In genomic region chr18:34661464-34662087, GRCh38 we compare ENCODE assay signal across 8 cellular contexts. TPM values are rescaled to one million over a fixed set of nuclear protein-coding genes. Genes with fewer than 3 reads are reported as not detected.
DNase-seq lines count a peak whose midpoint lies in the region; ATAC-seq, FAIRE-seq and TF ChIP-seq lines count a peak whose summit lies in the region.

No MANE protein-coding gene starts in this region.

- FAIRE-seq in G401.6 (lab: Jason Lieb, UNC) (peak; percentile 96), HTR-8/SVneo (lab: Jason Lieb, UNC) (no peak)

- no peak overlapping the region for H3K27ac ChIP-seq in PC-3 (ENCODE audit: low read length)
- H3K27ac ChIP-seq in naive thymus-derived CD4-positive, alpha-beta T cell (ENCODE audit: low read depth, low read length) = no peak overlapping the region

- no peaks in the 10 kb centered on the region for H3K36me3 Mint-ChIP-seq in naive thymus-derived CD4-positive, alpha-beta T cell

- no peaks in the 10 kb centered on the region for H3K9me3 ChIP-seq in PC-3 (ENCODE audit: low read length)
- H3K9me3 ChIP-seq in naive thymus-derived CD4-positive, alpha-beta T cell (ENCODE audit: control insufficient read depth in 2 of 3, low read length in 3 of 3) = no peaks in the 10 kb centered on the region

- H2AFZ ChIP-seq in PC-3 (ENCODE audit: low read length) = no peak overlapping the region

- ATAC-seq in GM21390 (IDR thresholded peaks at IDR 0.05; ENCODE audit: unreplicated experiment) = peak; percentile 94
- peak; percentile 60 for ATAC-seq in PC-3
- peak; percentile 53 for ATAC-seq in naive thymus-derived CD4-positive, alpha-beta T cell
- ATAC-seq in esophagus mucosa = no peak

- H3K27me3 Mint-ChIP-seq in naive thymus-derived CD4-positive, alpha-beta T cell = peaks cover 13 to 22% (median 21%) of the 10 kb centered on the region in 5 donors

- no peaks in the 10 kb centered on the region for H3K9me3 Mint-ChIP-seq in naive thymus-derived CD4-positive, alpha-beta T cell

- H3K4me3 Mint-ChIP-seq in naive thymus-derived CD4-positive, alpha-beta T cell = no peak overlapping the region

- H3F3A ChIP-seq in PC-3 (ENCODE audit: low read length, unreplicated experiment) = no peaks in the 10 kb centered on the region

- BruUV-seq in PC-3 (replicated peaks; lab: Mats Ljungman, UMichigan) = no TSS peak

- no peak overlapping the region for H3K27ac Mint-ChIP-seq in naive thymus-derived CD4-positive, alpha-beta T cell

- H3K79me2 ChIP-seq in PC-3 (ENCODE audit: low read length) = no peaks in the 10 kb centered on the region

- H3K4me1 Mint-ChIP-seq in naive thymus-derived CD4-positive, alpha-beta T cell = no peaks in the 10 kb centered on the region

- CTCF ChIA-PET in PC-3 (lab: Charles Lee) = interaction anchor here (0.6 to 1.3 kb wide), 7 partner anchors 11 to 539 kb away, joined by 3 to 7 read pairs (median 4); no protein-coding TSS in a partner anchor
- CTCF ChIA-PET in naive thymus-derived CD4-positive, alpha-beta T cell (lab: Charles Lee) = interaction anchor here (0.8 kb wide), 1 partner anchor 41 kb away, joined by 3 read pairs; no protein-coding TSS in a partner anchor

- H3K9me2 ChIP-seq in PC-3 (replicated peaks; ENCODE audit: low read length) = no peaks in the 10 kb centered on the region

- H3K27me3 ChIP-seq in PC-3 (ENCODE audit: low read length) = no peaks in the 10 kb centered on the region
- H3K27me3 ChIP-seq in naive thymus-derived CD4-positive, alpha-beta T cell (ENCODE audit: control insufficient read depth in 2 of 2, insufficient read depth in 2 of 2, low read length in 2 of 2) = no peaks in the 10 kb centered on the region

- no peaks in the 10 kb centered on the region for H3K36me3 ChIP-seq in PC-3 (ENCODE audit: low read depth, low read length)
- H3K36me3 ChIP-seq in naive thymus-derived CD4-positive, alpha-beta T cell (ENCODE audit: control insufficient read depth in 2 of 3, insufficient read depth in 3 of 3, low read length in 3 of 3) = no peaks in the 10 kb centered on the region

- DNase-seq in HTR-8/SVneo (ENCODE audit: insufficient read length, low spot score) (peak; percentile 15), PC-3 (peak; percentile 50), epidermal melanocyte (ENCODE audit: insufficient read length, low spot score) (peak; percentile 70), posterior cingulate gyrus (no peak)
- DNase-seq in naive thymus-derived CD4-positive, alpha-beta T cell = peak in 1 of 9 donors; percentile 9

- peak; percentile 61 for TF ChIP-seq CTCF in PC-3 (conservative IDR thresholded peaks at IDR 0.05; ENCODE audit: low read depth, low read length)

- no peak overlapping the region for H3K4me3 ChIP-seq in PC-3 (ENCODE audit: low read length)
- no peak overlapping the region for H3K4me3 ChIP-seq in naive thymus-derived CD4-positive, alpha-beta T cell (ENCODE audit: low read length)

- intact Hi-C loops in PC-3 (cut with micrococcal nuclease) (loop anchor here (1.0 to 5.0 kb wide), 3 partner anchors 46 to 127 kb away; no protein-coding TSS in a partner anchor), posterior cingulate gyrus (cut with DNase I) (loop anchor here (5.0 kb wide), 1 partner anchor 126 kb away; no protein-coding TSS in a partner anchor)
- intact Hi-C loops in naive thymus-derived CD4-positive, alpha-beta T cell (cut with micrococcal nuclease) = loop anchor here (1.0 kb wide), 1 partner anchor 127 kb away; no protein-coding TSS in a partner anchor

- POLR2A ChIA-PET in PC-3 (lab: Charles Lee; ENCODE audit: unreplicated experiment) = no interaction called here
- POLR2A ChIA-PET in naive thymus-derived CD4-positive, alpha-beta T cell (lab: Charles Lee) = no interaction called here

- H3K4me1 ChIP-seq in PC-3 (ENCODE audit: insufficient read depth, low read length) = peaks cover 11% of the 10 kb centered on the region; the same call in 1 of the 2 replicates
- no peaks in the 10 kb centered on the region for H3K4me1 ChIP-seq in naive thymus-derived CD4-positive, alpha-beta T cell (ENCODE audit: control insufficient read depth in 2 of 2, insufficient read depth in 2 of 2, low read length in 2 of 2)

- no peaks in the 10 kb centered on the region for H4K20me1 ChIP-seq in PC-3 (ENCODE audit: low read length)

- H3K9ac ChIP-seq in PC-3 (ENCODE audit: low read length) = no peak overlapping the region

- no peak overlapping the region for H3K4me2 ChIP-seq in PC-3 (ENCODE audit: low read length)

RNA-seq across cellular contexts. Expression of gene DTNA, which starts 48.5 kb away (rescaled TPM):
- total RNA-seq in PC-3 (2014; rRNA removed) (7.8 and 11.6 TPM in 2 replicates), esophagus mucosa (2.3 TPM)
- total RNA-seq in naive thymus-derived CD4-positive, alpha-beta T cell = 1 to 10 TPM in 1 of 5 experiments, under 1 TPM in 3, not detected in 1; 0.49 to 1.5 (median 0.63) TPM
- polyA plus RNA-seq in naive thymus-derived CD4-positive, alpha-beta T cell = not detected

Comparison
In these comparisons a context has a peak if more than half of its experiments do, and no peak if none do; other contexts are left out.
1. DNase-seq: peak in HTR-8/SVneo (single experiment), PC-3 (single experiment) and epidermal melanocyte (single experiment); none in posterior cingulate gyrus (0 of 10).